In the genomic region with DNA sequence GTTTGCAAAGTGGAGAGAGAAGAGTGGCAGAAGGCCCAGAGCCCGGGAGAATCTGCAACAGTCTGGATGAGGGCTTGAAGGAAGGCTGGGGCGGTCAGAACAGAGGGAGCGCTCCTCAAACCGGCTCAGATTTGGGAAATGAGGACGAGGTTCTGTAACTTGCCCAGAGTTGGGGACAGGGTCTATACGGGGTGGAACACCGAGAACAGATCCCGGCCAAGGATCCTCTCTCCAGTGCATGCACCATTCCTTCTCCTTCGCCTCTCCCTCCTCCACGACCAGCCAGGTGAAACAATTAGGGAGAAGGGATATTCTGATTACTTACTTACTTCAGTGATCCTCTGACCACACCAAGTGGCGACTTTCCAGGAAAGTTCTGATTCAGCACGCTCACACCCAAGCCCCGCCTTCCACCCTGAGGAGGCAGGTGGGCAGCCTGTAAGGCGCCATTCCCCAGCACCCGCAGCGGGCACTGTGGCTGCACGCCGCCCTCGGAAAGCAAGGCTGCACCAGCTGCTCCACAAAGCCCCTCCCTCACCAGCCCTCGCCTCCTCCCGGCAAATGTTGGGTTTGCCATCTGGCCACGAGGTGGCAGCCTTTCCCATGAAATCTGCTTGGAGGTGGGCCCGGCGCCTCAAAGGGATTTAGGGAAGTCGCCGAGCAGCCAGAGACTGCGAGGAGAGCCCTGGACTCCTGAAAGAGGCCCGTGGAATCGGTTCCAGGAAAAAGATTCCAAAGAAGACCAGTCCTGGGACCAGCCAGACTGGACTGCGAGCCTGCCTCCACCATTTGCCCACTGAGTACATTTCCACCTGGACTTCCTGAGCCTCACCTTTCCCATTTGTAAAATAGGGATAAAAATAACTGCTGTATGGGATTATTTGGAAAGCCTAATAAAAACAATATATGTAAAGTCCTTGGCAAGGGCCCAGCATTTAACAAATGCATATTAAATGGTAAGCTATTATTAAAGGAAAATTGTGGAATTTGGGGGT, we compare ENCODE assay signal across 8 cellular contexts. TPM values are rescaled to one million over a fixed set of nuclear protein-coding genes. Genes with fewer than 3 reads are reported as not detected.
DNase-seq lines count a peak whose midpoint lies in the region; ATAC-seq lines count a peak whose summit lies in the region.

No MANE protein-coding gene starts in this region.

- H3K4me1 Mint-ChIP-seq in CD4-positive, alpha-beta memory T cell: peaks cover 7 to 14% (median 11%) of the 10 kb centered on the region in 4 donors
- peaks cover 11% of the 10 kb centered on the region for H3K4me1 Mint-ChIP-seq in activated CD4-positive, alpha-beta memory T cell treated with anti-CD3 and anti-CD28 coated beads, Interleukin-2, amount 10 ng/mL, durations not matched to agents 7 days and 5 days
- peaks cover 0 to 8% of the 10 kb centered on the region in 2 donors for H3K4me1 Mint-ChIP-seq in effector memory CD8-positive, alpha-beta T cell (ENCODE audit: low read depth in 2 of 2)
- H3K4me1 Mint-ChIP-seq in memory B cell: peaks cover 10% of the 10 kb centered on the region

- H3K36me3 ChIP-seq in CD4-positive, alpha-beta memory T cell (ENCODE audit: insufficient read depth, low read length): no peaks in the 10 kb centered on the region

- no peaks in the 10 kb centered on the region for H3K9me3 ChIP-seq in CD4-positive, alpha-beta memory T cell (ENCODE audit: control insufficient read depth in 1 of 2, low read length in 2 of 2)

- no peaks in the 10 kb centered on the region for H3K9me3 Mint-ChIP-seq in CD4-positive, alpha-beta memory T cell
- no peaks in the 10 kb centered on the region for H3K9me3 Mint-ChIP-seq in activated CD4-positive, alpha-beta memory T cell treated with anti-CD3 and anti-CD28 coated beads, Interleukin-2, amount 10 ng/mL, durations not matched to agents 7 days and 5 days
- H3K9me3 Mint-ChIP-seq in effector memory CD8-positive, alpha-beta T cell: no peaks in the 10 kb centered on the region
- peaks cover 4% of the 10 kb centered on the region for H3K9me3 Mint-ChIP-seq in memory B cell

- H3K4me3 ChIP-seq in CD4-positive, alpha-beta memory T cell (ENCODE audit: low read length in 2 of 2): peak overlapping the region in 1 of 2 donors; percentile 42

- H3K27me3 Mint-ChIP-seq in CD4-positive, alpha-beta memory T cell: peaks cover 2 to 19% of the 10 kb centered on the region in 2 donors
- H3K27me3 Mint-ChIP-seq in activated CD4-positive, alpha-beta memory T cell treated with anti-CD3 and anti-CD28 coated beads, Interleukin-2, amount 10 ng/mL, durations not matched to agents 7 days and 5 days: peaks cover 24% of the 10 kb centered on the region
- H3K27me3 Mint-ChIP-seq in effector memory CD8-positive, alpha-beta T cell: peaks cover 0 to 56% of the 10 kb centered on the region in 2 donors
- H3K27me3 Mint-ChIP-seq in memory B cell: peaks cover 16% of the 10 kb centered on the region

- intact Hi-C loops in CD4-positive, alpha-beta memory T cell (cut with micrococcal nuclease): loop anchor here (1.0 kb wide), 4 partner anchors 167 to 1312 kb away; a partner anchor contains a TSS

- POLR2A ChIA-PET in CD4-positive, alpha-beta memory T cell (lab: Charles Lee; ENCODE audit: partially characterized antibody): interaction anchor here (0.5 kb wide), 1 partner anchor 248 kb away, joined by 3 read pairs; no protein-coding TSS in a partner anchor
- POLR2A ChIA-PET in activated CD4-positive, alpha-beta memory T cell treated with anti-CD3 and anti-CD28 coated beads, Interleukin-2, amount 10 ng/mL, durations not matched to agents 7 days and 5 days (lab: Charles Lee): no interaction called here

- H3K27ac ChIP-seq in CD4-positive, alpha-beta memory T cell (ENCODE audit: low read depth, low read length): no peak overlapping the region

- peak; percentile 52 to 70 (median 62) for DNase-seq in CD4-positive, alpha-beta memory T cell
- DNase-seq in NCI-H748 (lab: John Stamatoyannopoulos, UW; ENCODE audit: unreplicated experiment) (peak; percentile 92), memory B cell (ENCODE audit: low spot score in 2 of 2) (peak; percentile 28 to 70)
- DNase-seq in activated CD4-positive, alpha-beta memory T cell treated with anti-CD3 and anti-CD28 coated beads, Interleukin-2, amount 10 ng/mL, durations not matched to agents 7 days and 5 days: peak; percentile 68
- DNase-seq in effector memory CD8-positive, alpha-beta T cell: peak; percentile 29 to 39 (median 30)
- DNase-seq in stimulated activated CD4-positive, alpha-beta T cell treated with anti-CD3 and anti-CD28 coated beads, TNF-alpha, amount 100 ng/mL, for 48 hours (ENCODE audit: low read depth in 3 of 3): peak; percentile 57 to 74 (median 59)

- H3K4me3 Mint-ChIP-seq in CD4-positive, alpha-beta memory T cell: peak overlapping the region; percentile 53 to 79 (median 64)
- no peak overlapping the region for H3K4me3 Mint-ChIP-seq in activated CD4-positive, alpha-beta memory T cell treated with anti-CD3 and anti-CD28 coated beads, Interleukin-2, amount 10 ng/mL, durations not matched to agents 7 days and 5 days
- H3K4me3 Mint-ChIP-seq in effector memory CD8-positive, alpha-beta T cell: peak overlapping the region; percentile 16 to 22
- peak overlapping the region; percentile 38 for H3K4me3 Mint-ChIP-seq in memory B cell

- no peaks in the 10 kb centered on the region for H3K27me3 ChIP-seq in CD4-positive, alpha-beta memory T cell (ENCODE audit: insufficient read depth, low read length)

- no peaks in the 10 kb centered on the region for H3K36me3 Mint-ChIP-seq in CD4-positive, alpha-beta memory T cell
- H3K36me3 Mint-ChIP-seq in activated CD4-positive, alpha-beta memory T cell treated with anti-CD3 and anti-CD28 coated beads, Interleukin-2, amount 10 ng/mL, durations not matched to agents 7 days and 5 days (ENCODE audit: low read depth): no peaks in the 10 kb centered on the region
- H3K36me3 Mint-ChIP-seq in effector memory CD8-positive, alpha-beta T cell (ENCODE audit: insufficient read depth): no peaks in the 10 kb centered on the region
- no peaks in the 10 kb centered on the region for H3K36me3 Mint-ChIP-seq in memory B cell

- ATAC-seq in GM19455 (IDR thresholded peaks at IDR 0.05; ENCODE audit: unreplicated experiment) (peak; percentile 91), HG03571 (IDR thresholded peaks at IDR 0.05; ENCODE audit: unreplicated experiment) (peak; percentile 83), memory B cell (ENCODE audit: low read depth) (peak; percentile 60)
- peak; percentile 59 for ATAC-seq in effector memory CD8-positive, alpha-beta T cell (replicated peaks)

- CTCF ChIA-PET in CD4-positive, alpha-beta memory T cell (lab: Charles Lee; ENCODE audit: partially characterized antibody): interaction anchor here (0.6 to 2.3 kb wide), 24 partner anchors 9 to 1312 kb away, joined by 3 to 14 read pairs (median 4); no protein-coding TSS in a partner anchor
- CTCF ChIA-PET in activated CD4-positive, alpha-beta memory T cell treated with anti-CD3 and anti-CD28 coated beads, Interleukin-2, amount 10 ng/mL, durations not matched to agents 7 days and 5 days (lab: Charles Lee): interaction anchor here (0.6 to 2.0 kb wide), 15 partner anchors 9 to 527 kb away, joined by 3 to 10 read pairs (median 3); a partner anchor contains a TSS

- no peak overlapping the region for H3K27ac Mint-ChIP-seq in CD4-positive, alpha-beta memory T cell
- no peak overlapping the region for H3K27ac Mint-ChIP-seq in activated CD4-positive, alpha-beta memory T cell treated with anti-CD3 and anti-CD28 coated beads, Interleukin-2, amount 10 ng/mL, durations not matched to agents 7 days and 5 days
- H3K27ac Mint-ChIP-seq in effector memory CD8-positive, alpha-beta T cell: no peak overlapping the region
- H3K27ac Mint-ChIP-seq in memory B cell: no peak overlapping the region

- peaks cover 10% of the 10 kb centered on the region for H3K4me1 ChIP-seq in CD4-positive, alpha-beta memory T cell (ENCODE audit: insufficient read depth, low read length)

RNA-seq across cellular contexts. Expression of a gene that starts 22.2 kb away (rescaled TPM):
- total RNA-seq in CD4-positive, alpha-beta memory T cell: 1 to 10 TPM; 2.0 to 2.7 TPM
- under 1 TPM; 0.22 to 0.98 TPM for polyA plus RNA-seq in CD4-positive, alpha-beta memory T cell
- not detected for total RNA-seq in activated CD4-positive, alpha-beta memory T cell treated with anti-CD3 and anti-CD28 coated beads, Interleukin-2, amount 10 ng/mL, durations not matched to agents 7 days and 5 days

Comparison
In these comparisons a context has a peak if more than half of its experiments do, and no peak if none do; other contexts are left out.
1. DNase-seq: peak in every context shown above with its lines; median percentile 92 in NCI-H748; 68 in activated CD4-positive, alpha-beta memory T cell treated with anti-CD3 and anti-CD28 coated beads, Interleukin-2, amount 10 ng/mL, durations not matched to agents 7 days and 5 days; 62 in CD4-positive, alpha-beta memory T cell; 59 in stimulated activated CD4-positive, alpha-beta T cell treated with anti-CD3 and anti-CD28 coated beads, TNF-alpha, amount 100 ng/mL, for 48 hours; 49 in memory B cell; 30 in effector memory CD8-positive, alpha-beta T cell.